Comparison of ENCODE assay signal across 2 cellular contexts in genomic region chr4:144862221-144862620, GRCh38.
A peak's percentile ranks its signal among the peaks of the same experiment; 100 is the strongest.
TF ChIP-seq lines count a peak whose summit lies in the region.

No MANE protein-coding gene starts in this region.

TF ChIP-seq in IMR-90, 13 proteins besides CTCF, POLR2A, EP300 and RAD21 (continued from another document):
- TF ChIP-seq ELK1 (IDR thresholded peaks at IDR 0.05; ENCODE audit: borderline replicate concordance, low read depth, low read length) = no peak
- no peak for TF ChIP-seq FOS (IDR thresholded peaks at IDR 0.05; ENCODE audit: low read depth, low read length)
- peak; percentile 91 for TF ChIP-seq NFE2L2 (IDR thresholded peaks at IDR 0.05; ENCODE audit: low read depth, low read length)
TF ChIP-seq in IMR-90: peak in this region for 2.

TF ChIP-seq in K562, 482 proteins besides CTCF, POLR2A, EP300 and RAD21 (continued from another document):
- TF ChIP-seq BACH1 (tag; IDR thresholded peaks at IDR 0.05) (peak; percentile 36; the same call in 1 of the 2 replicates), SNAPC5 (CRISPR knock-in tag; IDR thresholded peaks at IDR 0.05) (no peak), ZNF316 (IDR thresholded peaks at IDR 0.05) (peak; percentile 87), U2AF1 (optimal IDR thresholded peaks at IDR 0.05; ENCODE audit: low read depth, low read length) (no peak), MYC (IDR thresholded peaks at IDR 0.05; ENCODE audit: low read depth, low read length) (no peak), MYC (CRISPR knock-in tag; IDR thresholded peaks at IDR 0.05; ENCODE audit: borderline replicate concordance, low read depth) (no peak), PHF8 (IDR thresholded peaks at IDR 0.05; ENCODE audit: borderline replicate concordance, low read length) (no peak), MAFK (IDR thresholded peaks at IDR 0.05; ENCODE audit: low read length) (peak; percentile 70; the same call in 1 of the 2 replicates), NFE2 (IDR thresholded peaks at IDR 0.05; ENCODE audit: low read depth) (peak; percentile 91), XRCC4 (IDR thresholded peaks at IDR 0.05; ENCODE audit: extremely low read depth, insufficient read depth, insufficient read length) (no peak)
